30 cellular contexts compared by ENCODE assay signal in the genomic region with DNA sequence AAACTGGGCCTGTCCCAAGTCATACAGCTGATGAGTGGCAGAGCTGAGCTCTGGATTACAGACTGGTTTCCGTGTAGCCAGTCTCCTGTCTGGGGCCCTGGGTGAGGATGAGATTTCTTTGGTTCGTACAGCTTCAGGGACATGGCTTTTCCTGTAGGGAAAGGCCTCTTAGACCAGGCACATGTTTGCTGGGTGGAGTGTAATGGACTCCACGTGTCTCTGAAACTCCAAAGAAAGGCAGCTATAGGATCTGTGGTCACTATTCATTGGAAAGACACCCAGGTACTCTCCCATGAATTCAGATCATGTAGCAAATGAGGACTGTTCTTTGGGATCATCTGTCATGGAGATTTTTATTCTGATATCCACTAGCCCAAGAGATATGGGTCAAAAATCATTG. TPM values are rescaled to one million over a fixed set of nuclear protein-coding genes. Genes with fewer than 3 reads are reported as not detected.
"Had no signal": no experiment of that assay in that cellular context is flagged by ENCODE, and none has a peak within 500 bp of the region (broad histone marks: within the 10 kb centered on the region; RNA-seq: fewer than 3 reads in every experiment).

No MANE protein-coding gene starts in this region.

- H3K27me3 ChIP-seq: ascending aorta, body of pancreas had no signal

- H3K36me3 ChIP-seq: ascending aorta had no signal

- H3K27ac ChIP-seq: ascending aorta, body of pancreas had no signal

- H3K4me3 ChIP-seq: ascending aorta, body of pancreas, K562 had no signal

- ATAC-seq: activated naive CD4-positive, alpha-beta T cell treated with anti-CD3 and anti-CD28 coated beads, Interleukin-2, amount 50 U/mL, for 72 hours; activated naive CD8-positive, alpha-beta T cell treated with anti-CD3 and anti-CD28 coated beads, Interleukin-2, amount 50 U/mL, for 24 hours; activated T-cell treated with anti-CD3 and anti-CD28 coated beads, Interleukin-2, amount 50 U/mL, for 4 hours; body of pancreas; K562; T-helper 17 cell had no signal

- DNase-seq: activated B cell treated with CpG ODN at 0.5 μM for 24 hours; activated CD4-positive, alpha-beta memory T cell treated with anti-CD3 and anti-CD28 coated beads for 36 hours; activated CD4-positive, alpha-beta T cell treated with anti-CD3 and anti-CD28 coated beads for 1 hour; activated CD4-positive, alpha-beta T cell treated with anti-CD3 and anti-CD28 coated beads, Interleukin-2, amount 10 ng/mL, durations not matched to agents 24 days and 14 days; activated CD8-positive, alpha-beta memory T cell treated with anti-CD3 and anti-CD28 coated beads for 24 hours; activated effector memory CD4-positive, alpha-beta T cell treated with anti-CD3 and anti-CD28 coated beads, Interleukin-2, amount 50 U/mL, for 16 hours; activated naive CD4-positive, alpha-beta T cell treated with Interleukin-2 at 50 U/mL for 16 hours; activated naive CD8-positive, alpha-beta T cell treated with anti-CD3 and anti-CD28 coated beads, Interleukin-2, amount 50 U/mL, for 24 hours; activated T-cell treated with anti-CD3 and anti-CD28 coated beads, Interleukin-2, amount 50 U/mL, for 4 hours; amniotic stem cell; body of pancreas; Karpas-422; MM.1S; NCI-H1105 treated with DMSO at 0.1 percent for 48 hours; NCI-H146; NCI-H1930; NCI-H2171; NCI-H2227 treated with DMSO at 0.1 percent for 48 hours; NCI-H446 treated with DMSO at 0.1 percent for 48 hours; NCI-H524 treated with DMSO at 0.1 percent for 48 hours; NCI-H774; SIG-M5; T-helper 17 cell; T-helper 9 cell had no signal

- H3K4me1 ChIP-seq: ascending aorta had no signal

- H3K9me3 ChIP-seq: ascending aorta, body of pancreas had no signal

RNA-seq across cellular contexts. Expression of gene HABP2, which starts 2.4 kb away (rescaled TPM):
- total RNA-seq: activated B cell treated with CpG ODN at 0.5 μM for 24 hours; activated CD4-positive, alpha-beta memory T cell treated with anti-CD3 and anti-CD28 coated beads for 36 hours; activated CD4-positive, alpha-beta T cell treated with anti-CD3 and anti-CD28 coated beads, Interleukin-2, amount 10 ng/mL, durations not matched to agents 24 days and 14 days; activated naive CD4-positive, alpha-beta T cell treated with anti-CD3 and anti-CD28 coated beads, Interleukin-2, amount 50 U/mL, for 72 hours; ascending aorta; bronchial epithelial cell; OCI-LY7; RPMI7951; T-helper 17 cell had no signal
- polyA plus RNA-seq: K562 had no signal
